Comparison of ENCODE assay signal across 8 cellular contexts in genomic region chrX:48697182-48697727, GRCh38. TPM values are rescaled to one million over a fixed set of nuclear protein-coding genes. Genes with fewer than 3 reads are reported as not detected.
DNase-seq lines count a peak whose midpoint lies in the region; ATAC-seq and TF ChIP-seq lines count a peak whose summit lies in the region.

No MANE protein-coding gene starts in this region.

- H3K4me3 ChIP-seq in ACC112 (ENCODE audit: low read depth, low read length) = peak overlapping the region; percentile 88
- H3K4me3 ChIP-seq in thoracic aorta = peak overlapping the region; percentile 71

- CTCF ChIA-PET in WTC11 (lab: Charles Lee) = interaction anchor here (1.2 to 1.3 kb wide), 2 partner anchors 49 to 104 kb away, joined by 3 read pairs; partner anchors contain the start of gene HDAC6

- peak overlapping the region; percentile 81 for H3K4me3 Mint-ChIP-seq in WTC11
- H3K4me3 Mint-ChIP-seq in immature natural killer cell = peak overlapping the region; percentile 74 to 79 (median 77)

- no peak for DNase-seq in WTC11 (ENCODE audit: low spot score)
- no peak for DNase-seq in immature natural killer cell
- no peak for DNase-seq in thoracic aorta (ENCODE audit: low spot score)
- DNase-seq in kidney tubule cell (ENCODE audit: low spot score) = no peak
- no peak for DNase-seq in putamen (ENCODE audit: low spot score)
- no peak for DNase-seq in GOT3 (lab: John Stamatoyannopoulos, UW)

- peaks cover 38% of the 10 kb centered on the region for H3K4me1 Mint-ChIP-seq in WTC11
- peaks cover 21 to 26% of the 10 kb centered on the region in 2 donors for H3K4me1 Mint-ChIP-seq in immature natural killer cell

- H3K79me2 ChIP-seq in ACC112 (ENCODE audit: control insufficient read depth, insufficient read depth, low read length, unreplicated experiment) = peaks cover 21% of the 10 kb centered on the region

- no peaks in the 10 kb centered on the region for H3K9me3 ChIP-seq in thoracic aorta

- H3K4me1 ChIP-seq in ACC112 (ENCODE audit: control insufficient read depth, insufficient read depth, low read length, unreplicated experiment) (peaks cover 21% of the 10 kb centered on the region), thoracic aorta (ENCODE audit: control insufficient read depth in 1 of 2, low read depth in 2 of 2) (peaks cover 0 to 14% of the 10 kb centered on the region in 2 donors)

- TF ChIP-seq CTCF in WTC11 (IDR thresholded peaks at IDR 0.05) (no peak), thoracic aorta (IDR thresholded peaks at IDR 0.05) (no peak)

- H3K36me3 Mint-ChIP-seq in WTC11 = peaks cover 22% of the 10 kb centered on the region
- no peaks in the 10 kb centered on the region for H3K36me3 Mint-ChIP-seq in immature natural killer cell

- H3K9me3 Mint-ChIP-seq in WTC11 = no peaks in the 10 kb centered on the region
- no peaks in the 10 kb centered on the region for H3K9me3 Mint-ChIP-seq in immature natural killer cell

- no peaks in the 10 kb centered on the region; the same call in 1 of the 2 replicates for H3K27me3 Mint-ChIP-seq in WTC11 (ENCODE audit: low read depth)
- peaks cover 3 to 6% (median 4%) of the 10 kb centered on the region in 3 donors for H3K27me3 Mint-ChIP-seq in immature natural killer cell (ENCODE audit: low read depth in 3 of 3)

- H3K36me3 ChIP-seq in ACC112 (ENCODE audit: insufficient read depth, low read length) (no peaks in the 10 kb centered on the region), thoracic aorta (peaks cover 6% of the 10 kb centered on the region)

- H2AFZ ChIP-seq in ACC112 (ENCODE audit: low read length, unreplicated experiment) = peak overlapping the region; percentile 68

- peak; percentile 20 for ATAC-seq in GM19372 (IDR thresholded peaks at IDR 0.05; ENCODE audit: low read depth, unreplicated experiment)
- ATAC-seq in WTC11 = no peak
- no peak for ATAC-seq in thoracic aorta (ENCODE audit: insufficient number of reproducible peaks, low FRiP score, low read depth)

- H3K27me3 ChIP-seq in ACC112 (ENCODE audit: insufficient read depth, low read length) (no peaks in the 10 kb centered on the region), thoracic aorta (replicated peaks; ENCODE audit: insufficient read depth) (no peaks in the 10 kb centered on the region)

- peak overlapping the region; percentile 79 for H3K27ac ChIP-seq in ACC112 (ENCODE audit: low read depth, low read length)
- H3K27ac ChIP-seq in thoracic aorta = peak overlapping the region in 1 of 2 donors; percentile 88

- POLR2A ChIA-PET in WTC11 (lab: Charles Lee) = interaction anchor here (0.7 kb wide), 1 partner anchor 21 kb away, joined by 3 read pairs; no protein-coding TSS in a partner anchor

- H3K27ac Mint-ChIP-seq in WTC11 = peak overlapping the region; percentile 80; the same call in 1 of the 2 replicates
- H3K27ac Mint-ChIP-seq in immature natural killer cell = peak overlapping the region; percentile 66 to 91 (median 84)

TF ChIP-seq in WTC11, 78 proteins besides CTCF, POLR2A, EP300 and RAD21:
- TF ChIP-seq AR (CRISPR knock-in tag; IDR thresholded peaks at IDR 0.05) = no peak
- no peak for TF ChIP-seq NR3C1 (CRISPR knock-in tag; conservative IDR thresholded peaks at IDR 0.05; ENCODE audit: low read depth)
- no peak for TF ChIP-seq CBFB (CRISPR knock-in tag; IDR thresholded peaks at IDR 0.05; ENCODE audit: low read depth)
- no peak for TF ChIP-seq MXD4 (CRISPR knock-in tag; IDR thresholded peaks at IDR 0.05; ENCODE audit: borderline replicate concordance)
- TF ChIP-seq MYBL2 (CRISPR knock-in tag; IDR thresholded peaks at IDR 0.05) = no peak
- TF ChIP-seq FOXK1 (CRISPR knock-in tag; IDR thresholded peaks at IDR 0.05) = no peak
- TF ChIP-seq RORB (CRISPR knock-in tag; IDR thresholded peaks at IDR 0.05) = no peak
- TF ChIP-seq NR1H2 (CRISPR knock-in tag; IDR thresholded peaks at IDR 0.05) = no peak
- TF ChIP-seq ERG (CRISPR knock-in tag; IDR thresholded peaks at IDR 0.05) = no peak
- TF ChIP-seq ZNF396 (CRISPR knock-in tag; IDR thresholded peaks at IDR 0.05; ENCODE audit: borderline replicate concordance) = no peak
- TF ChIP-seq E2F1 (CRISPR knock-in tag; IDR thresholded peaks at IDR 0.05) = no peak
- TF ChIP-seq GABPB1 (CRISPR knock-in tag; IDR thresholded peaks at IDR 0.05) = no peak
- TF ChIP-seq SMAD4 (CRISPR knock-in tag; IDR thresholded peaks at IDR 0.05) = no peak
- TF ChIP-seq HMGXB4 (CRISPR knock-in tag; IDR thresholded peaks at IDR 0.05) = no peak
- no peak for TF ChIP-seq CREM (CRISPR knock-in tag; IDR thresholded peaks at IDR 0.05)
- no peak for TF ChIP-seq PRRX2 (CRISPR knock-in tag; IDR thresholded peaks at IDR 0.05)
- no peak for TF ChIP-seq SMAD3 (CRISPR knock-in tag; IDR thresholded peaks at IDR 0.05; ENCODE audit: borderline replicate concordance)

RNA-seq across cellular contexts. Expression of gene SUV39H1, which starts 0.7 kb away (rescaled TPM):
- total RNA-seq in WTC11 (2021) (14.2 to 16.5 TPM (median 16.4 TPM) in 3 replicates), thoracic aorta (1 to 10 TPM; 3.5 to 4.4 TPM)
- polyA plus RNA-seq in immature natural killer cell = 10 to 100 TPM; 13.0 to 18.5 (median 16.4) TPM

RNA-seq across cellular contexts. Expression of gene WAS, which starts 13.7 kb away (rescaled TPM):
- 0.79 to 1.6 TPM (median 0.96 TPM) in 3 replicates for total RNA-seq in WTC11 (2021)
- polyA plus RNA-seq in immature natural killer cell = 10 to 100 TPM; 15.2 to 43.0 (median 18.3) TPM
- 1 to 10 TPM; 8.5 to 9.1 TPM for total RNA-seq in thoracic aorta
